In genomic region chr5:32174011-32174866, GRCh38 we compare ENCODE assay signal across 1 cellular context.
A peak's percentile ranks its signal among the peaks of the same experiment; 100 is the strongest.
TF ChIP-seq lines count a peak whose summit lies in the region.

Gene GOLPH3, minus strand, starts transcription at chr5:32174319. Its CDS starts 285 bp downstream, at chr5:32174034.

TF ChIP-seq in K562, 482 proteins besides CTCF, POLR2A, EP300 and RAD21 (continued from another document and continues in another):
- TF ChIP-seq HNRNPLL (IDR thresholded peaks at IDR 0.05; ENCODE audit: low read depth, low read length, poor library complexity, severe bottlenecking), result peak; percentile 56
- TF ChIP-seq PRDM10 (IDR thresholded peaks at IDR 0.05; ENCODE audit: partially characterized antibody), result peak; percentile 78
- TF ChIP-seq CREM (IDR thresholded peaks at IDR 0.05; ENCODE audit: low read depth), result peak; percentile 98
- TF ChIP-seq HOMEZ (CRISPR knock-in tag; IDR thresholded peaks at IDR 0.05), result no peak
- TF ChIP-seq THRB (CRISPR knock-in tag; conservative IDR thresholded peaks at IDR 0.05), result 0 out of 2 replicates have a peak, but pooled peaks have one; percentile 29
- peak; percentile 98 for TF ChIP-seq U2AF1 (optimal IDR thresholded peaks at IDR 0.05; ENCODE audit: low read depth, low read length)
- peak; percentile 76 for TF ChIP-seq ATF1 (CRISPR knock-in tag; IDR thresholded peaks at IDR 0.05)
- peak; percentile 98 for TF ChIP-seq ATF1 (tag; IDR thresholded peaks at IDR 0.05)
- TF ChIP-seq GTF2E2 (tag; IDR thresholded peaks at IDR 0.05), result peak; percentile 97; the same call in 1 of the 2 replicates
- peak; percentile 96 for TF ChIP-seq JUND (IDR thresholded peaks at IDR 0.05; ENCODE audit: borderline replicate concordance, low read depth, low read length)
- TF ChIP-seq JUND (tag; IDR thresholded peaks at IDR 0.05; ENCODE audit: borderline replicate concordance, low read depth, low read length), result peak; percentile 91; the same call in 2 of the 3 replicates
- TF ChIP-seq ZNF551 (CRISPR knock-in tag; IDR thresholded peaks at IDR 0.05), result no peak
- TF ChIP-seq TCF3 (CRISPR knock-in tag; IDR thresholded peaks at IDR 0.05), result peak; percentile 29
- TF ChIP-seq ZBTB43 (CRISPR knock-in tag; IDR thresholded peaks at IDR 0.05), result peak; percentile 57; the same call in 1 of the 2 replicates
- peak; percentile 49; the same call in 1 of the 2 replicates for TF ChIP-seq ZNF407 (IDR thresholded peaks at IDR 0.05; ENCODE audit: low read depth)
- TF ChIP-seq EZH2 (IDR thresholded peaks at IDR 0.05; ENCODE audit: borderline replicate concordance, low read depth, low read length), result no peak
- TF ChIP-seq RB1 (IDR thresholded peaks at IDR 0.05; ENCODE audit: low read depth), result peak; percentile 74
- TF ChIP-seq CBFA2T3 (IDR thresholded peaks at IDR 0.05), result peak; percentile 23; the same call in 1 of the 2 replicates
- TF ChIP-seq RBFOX2 (IDR thresholded peaks at IDR 0.05; ENCODE audit: low read depth, low read length), result peak; percentile 99
- TF ChIP-seq KAT7 (CRISPR knock-in tag; IDR thresholded peaks at IDR 0.05; ENCODE audit: borderline replicate concordance), result peak; percentile 99
- TF ChIP-seq HMBOX1 (IDR thresholded peaks at IDR 0.05), result no peak
- TF ChIP-seq CREBBP (IDR thresholded peaks at IDR 0.05; ENCODE audit: low read depth, low read length), result no peak
- no peak for TF ChIP-seq DLX4 (CRISPR knock-in tag; IDR thresholded peaks at IDR 0.05)
- peak; percentile 67; the same call in 1 of the 2 replicates for TF ChIP-seq SRSF1 (IDR thresholded peaks at IDR 0.05; ENCODE audit: low read depth, low read length)
- TF ChIP-seq CTCFL (IDR thresholded peaks at IDR 0.05; ENCODE audit: borderline replicate concordance, insufficient read depth, low read depth, low read length, poor library complexity, severe bottlenecking), result peak; percentile 28
- peak; percentile 98 for TF ChIP-seq ATF2 (CRISPR knock-in tag; IDR thresholded peaks at IDR 0.05)
- 0 out of 2 replicates have a peak, but pooled peaks have one; percentile 75 for TF ChIP-seq ZBTB26 (CRISPR knock-in tag; IDR thresholded peaks at IDR 0.05)
- TF ChIP-seq XRCC5 (IDR thresholded peaks at IDR 0.05; ENCODE audit: low read depth, low read length), result peak; percentile 48; the same call in 1 of the 2 replicates
